Comparison of ENCODE assay signal across 8 cellular contexts in the genomic region with DNA sequence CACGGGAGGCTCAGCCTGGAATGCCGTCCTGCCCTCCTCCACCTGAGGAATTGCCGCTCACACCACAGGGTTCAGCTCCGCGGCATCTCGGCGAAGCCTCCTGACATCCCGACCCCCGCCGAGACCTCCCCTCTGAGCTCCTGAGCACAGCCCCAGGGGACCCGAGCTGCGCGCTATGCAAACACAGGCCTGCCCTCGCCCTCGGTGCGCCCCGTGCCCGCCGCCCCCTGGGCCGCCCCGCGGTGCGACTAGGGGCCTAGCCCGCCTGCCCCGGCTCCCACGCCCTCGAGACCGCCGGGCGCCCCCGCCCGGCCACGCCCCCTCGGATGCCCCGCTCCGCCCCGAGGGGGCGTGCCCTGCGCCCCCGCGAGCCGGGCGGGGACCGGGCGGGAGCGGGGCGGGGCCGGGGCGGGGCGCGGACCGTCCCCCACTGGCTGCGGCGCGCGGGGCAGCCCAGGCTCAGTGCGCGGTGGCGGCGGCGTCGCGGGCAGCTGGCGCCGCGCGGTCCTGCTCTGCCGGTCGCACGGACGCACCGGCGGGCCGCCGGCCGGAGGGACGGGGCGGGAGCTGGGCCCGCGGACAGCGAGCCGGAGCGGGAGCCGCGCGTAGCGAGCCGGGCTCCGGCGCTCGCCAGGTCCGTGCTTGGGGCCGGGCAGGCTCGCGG. TPM values are rescaled to one million over a fixed set of nuclear protein-coding genes. Genes with fewer than 3 reads are reported as not detected.
A peak's percentile ranks its signal among the peaks of the same experiment; 100 is the strongest.
DNase-seq lines count a peak whose midpoint lies in the region; ATAC-seq lines count a peak whose summit lies in the region.

A gene (plus strand): TSS at position 462 of the 664 bp plus-strand sequence. CDS start 642 bp downstream, outside the sequence.

- peak within 1 kb of the TSS; percentile 4 for H4K12ac ChIP-seq in trophoblast cell (ENCODE audit: low read depth, low read length)

- DNase-seq in NCI-H226 (peak; percentile 32), Right ventricle myocardium superior (peak; percentile 56), trophoblast cell (peak in 1 of 2 donors; percentile 30)
- peak; percentile 28 for DNase-seq in activated T-helper 1 cell treated with anti-CD3 and anti-CD28 coated beads, Interleukin-12 subunit alpha, Interleukin-12 subunit beta, Interleukin-2, Interleukin-4 antibody, amounts not matched to agents 30 ng/mL and 10 ng/mL and 1 ng/mL, durations not matched to agents 14 hours and 24 hours and 36 hours (ENCODE audit: low spot score)
- DNase-seq in effector CD4-positive, alpha-beta T cell, result no peak

- H3K27me3 Mint-ChIP-seq in activated T-helper 1 cell treated with anti-CD3 and anti-CD28 coated beads, Interleukin-12 subunit alpha, Interleukin-12 subunit beta, Interleukin-2, Interleukin-4 antibody, amounts not matched to agents 30 ng/mL and 10 ng/mL and 1 ng/mL, durations not matched to agents 14 hours and 24 hours and 36 hours (ENCODE audit: insufficient read depth), result peaks cover 31% of the 10 kb centered on the region

- WGBS in trophoblast cell (ENCODE audit: extremely low coverage, insufficient coverage, insufficient read length), result no CpG with 5 or more reads among the region's 95 CpGs

- no peaks in the 10 kb centered on the region for H3K4me1 Mint-ChIP-seq in activated T-helper 1 cell treated with anti-CD3 and anti-CD28 coated beads, Interleukin-12 subunit alpha, Interleukin-12 subunit beta, Interleukin-2, Interleukin-4 antibody, amounts not matched to agents 30 ng/mL and 10 ng/mL and 1 ng/mL, durations not matched to agents 14 hours and 24 hours and 36 hours (ENCODE audit: low read depth)

- H3K9me3 Mint-ChIP-seq in activated T-helper 1 cell treated with anti-CD3 and anti-CD28 coated beads, Interleukin-12 subunit alpha, Interleukin-12 subunit beta, Interleukin-2, Interleukin-4 antibody, amounts not matched to agents 30 ng/mL and 10 ng/mL and 1 ng/mL, durations not matched to agents 14 hours and 24 hours and 36 hours, result no peaks in the 10 kb centered on the region

- H3K4me3 Mint-ChIP-seq in activated T-helper 1 cell treated with anti-CD3 and anti-CD28 coated beads, Interleukin-12 subunit alpha, Interleukin-12 subunit beta, Interleukin-2, Interleukin-4 antibody, amounts not matched to agents 30 ng/mL and 10 ng/mL and 1 ng/mL, durations not matched to agents 14 hours and 24 hours and 36 hours, result peak within 1 kb of the TSS; percentile 37

- no peak within 1 kb of the TSS for H3K27ac Mint-ChIP-seq in activated T-helper 1 cell treated with anti-CD3 and anti-CD28 coated beads, Interleukin-12 subunit alpha, Interleukin-12 subunit beta, Interleukin-2, Interleukin-4 antibody, amounts not matched to agents 30 ng/mL and 10 ng/mL and 1 ng/mL, durations not matched to agents 14 hours and 24 hours and 36 hours

- peaks cover 8% of the 10 kb centered on the region for H3K79me1 ChIP-seq in trophoblast cell (ENCODE audit: low read length)

- no peak within 1 kb of the TSS for H3K4ac ChIP-seq in trophoblast cell (ENCODE audit: low read depth, low read length)

- peaks cover 0 to 68% (median 34%) of the 10 kb centered on the region in 11 experiments; a peak in 18 of 22 replicates for H4K20me1 ChIP-seq in BLaER1 treated with 17β-estradiol and CSF1 and Interleukin-3, amounts not matched to agents 10 nM and 100 nM

- H3K18ac ChIP-seq in trophoblast cell (ENCODE audit: low read length), result peak within 1 kb of the TSS; percentile 50

- peaks cover 68 to 82% (median 74%) of the 10 kb centered on the region in 11 experiments for H3K27me3 ChIP-seq in BLaER1 treated with 17β-estradiol and CSF1 and Interleukin-3, amounts not matched to agents 10 nM and 100 nM
- H3K27me3 ChIP-seq in trophoblast cell (ENCODE audit: insufficient read depth, low read length), result peaks cover 24% of the 10 kb centered on the region

- H3K14ac ChIP-seq in trophoblast cell (ENCODE audit: low read length), result peak within 1 kb of the TSS; percentile 61

- H2BK12ac ChIP-seq in trophoblast cell (ENCODE audit: low read length), result peak within 1 kb of the TSS; percentile 27

- intact Hi-C loops in activated T-helper 1 cell treated with anti-CD3 and anti-CD28 coated beads, Interleukin-12 subunit alpha, Interleukin-12 subunit beta, Interleukin-2, Interleukin-4 antibody, amounts not matched to agents 30 ng/mL and 10 ng/mL and 1 ng/mL, durations not matched to agents 14 hours and 24 hours and 36 hours (cut with micrococcal nuclease), result loop anchor here (2.0 kb wide), 2 partner anchors 212 to 450 kb away; a partner anchor contains a TSS
- intact Hi-C loops in Right ventricle myocardium superior (cut with DNase I), result no loop called here

- H3K23ac ChIP-seq in trophoblast cell (ENCODE audit: low read length), result no peak within 1 kb of the TSS

- H3K36me3 ChIP-seq in BLaER1 treated with 17β-estradiol and CSF1 and Interleukin-3, amounts not matched to agents 10 nM and 100 nM, result no peaks in the 10 kb centered on the region
- no peaks in the 10 kb centered on the region for H3K36me3 ChIP-seq in trophoblast cell (ENCODE audit: control insufficient read depth in 1 of 2, insufficient read depth in 2 of 2, low read length in 2 of 2)

- H2AK5ac ChIP-seq in trophoblast cell (ENCODE audit: low read length), result no peak within 1 kb of the TSS

- H2AFZ ChIP-seq in trophoblast cell (ENCODE audit: insufficient read depth, low read length, poor library complexity), result peak within 1 kb of the TSS; percentile 61

- H2BK5ac ChIP-seq in trophoblast cell (ENCODE audit: low read depth, low read length, poor library complexity), result no peak within 1 kb of the TSS

- ATAC-seq in GM19467 (IDR thresholded peaks at IDR 0.05; ENCODE audit: unreplicated experiment), result peak; percentile 46
- ATAC-seq in Right ventricle myocardium superior (ENCODE audit: poor library complexity), result peak; percentile 78
- ATAC-seq in HG03139 (IDR thresholded peaks at IDR 0.05; ENCODE audit: unreplicated experiment), result no peak

- peak within 1 kb of the TSS; percentile 96 to 100 (median 100) for H3K4me2 ChIP-seq in BLaER1 treated with 17β-estradiol and CSF1 and Interleukin-3, amounts not matched to agents 10 nM and 100 nM
- peak within 1 kb of the TSS; percentile 88 for H3K4me2 ChIP-seq in trophoblast cell (ENCODE audit: low read length)

- peak within 1 kb of the TSS; percentile 59 to 75 (median 66) for H3K4me3 ChIP-seq in BLaER1 treated with 17β-estradiol and CSF1 and Interleukin-3, amounts not matched to agents 10 nM and 100 nM
- peak within 1 kb of the TSS; percentile 83 for H3K4me3 ChIP-seq in trophoblast cell (ENCODE audit: low read depth, low read length)

- peak within 1 kb of the TSS; percentile 12 for H2BK120ac ChIP-seq in trophoblast cell (ENCODE audit: insufficient read depth, low read length, poor library complexity)

- H3K9me3 ChIP-seq in BLaER1 treated with 17β-estradiol and CSF1 and Interleukin-3, amounts not matched to agents 10 nM and 100 nM (replicated peaks in 1 of 11), result no peaks in the 10 kb centered on the region
- H3K9me3 ChIP-seq in trophoblast cell (ENCODE audit: insufficient read depth, low read depth, low read length), result no peaks in the 10 kb centered on the region

- no peak within 1 kb of the TSS for H3K27ac ChIP-seq in BLaER1 treated with 17β-estradiol and CSF1 and Interleukin-3, amounts not matched to agents 10 nM and 100 nM
- H3K27ac ChIP-seq in trophoblast cell (ENCODE audit: low read depth, low read length), result peak within 1 kb of the TSS; percentile 36

- H4K91ac ChIP-seq in trophoblast cell (ENCODE audit: low read depth, low read length), result peak within 1 kb of the TSS; percentile 60

- H3K36me3 Mint-ChIP-seq in activated T-helper 1 cell treated with anti-CD3 and anti-CD28 coated beads, Interleukin-12 subunit alpha, Interleukin-12 subunit beta, Interleukin-2, Interleukin-4 antibody, amounts not matched to agents 30 ng/mL and 10 ng/mL and 1 ng/mL, durations not matched to agents 14 hours and 24 hours and 36 hours (ENCODE audit: low read depth), result no peaks in the 10 kb centered on the region

- peaks cover 2% of the 10 kb centered on the region for H3K79me2 ChIP-seq in trophoblast cell (ENCODE audit: control insufficient read depth, insufficient read depth, low read length, poor library complexity)

- H3K9ac ChIP-seq in BLaER1 treated with 17β-estradiol and CSF1 and Interleukin-3, amounts not matched to agents 10 nM and 100 nM, result peak within 1 kb of the TSS; percentile 45 to 77 (median 71); a peak in 21 of 22 replicates
- peak within 1 kb of the TSS; percentile 28 for H3K9ac ChIP-seq in trophoblast cell (ENCODE audit: low read length)

- H4K8ac ChIP-seq in trophoblast cell (ENCODE audit: low read depth, low read length), result peak within 1 kb of the TSS; percentile 54

- H3K4me1 ChIP-seq in BLaER1 treated with 17β-estradiol and CSF1 and Interleukin-3, amounts not matched to agents 10 nM and 100 nM, result peaks cover 14 to 26% (median 19%) of the 10 kb centered on the region in 10 experiments
- peaks cover 10 to 20% of the 10 kb centered on the region in 2 experiments for H3K4me1 ChIP-seq in trophoblast cell (ENCODE audit: control insufficient read depth in 1 of 2, insufficient read depth in 2 of 2, low read length in 2 of 2)

RNA-seq across cellular contexts. Expression of the gene that starts here (rescaled TPM):
- 0.29 and 0.39 TPM in 2 replicates for total RNA-seq in activated T-helper 1 cell treated with anti-CD3 and anti-CD28 coated beads, Interleukin-12 subunit alpha, Interleukin-12 subunit beta, Interleukin-2, Interleukin-4 antibody, amounts not matched to agents 30 ng/mL and 10 ng/mL and 1 ng/mL, durations not matched to agents 14 hours and 24 hours and 36 hours
- 2.9 TPM for total RNA-seq in Right ventricle myocardium superior
- 9.7 and 9.8 TPM in 2 replicates for polyA plus RNA-seq in trophoblast cell (2013)

Comparison
In these comparisons a context has a peak if more than half of its experiments do, and no peak if none do; other contexts are left out.
1. Peak in DNase-seq in activated T-helper 1 cell treated with anti-CD3 and anti-CD28 coated beads, Interleukin-12 subunit alpha, Interleukin-12 subunit beta, Interleukin-2, Interleukin-4 antibody, amounts not matched to agents 30 ng/mL and 10 ng/mL and 1 ng/mL, durations not matched to agents 14 hours and 24 hours and 36 hours; RNA of the gene not detected or under 1 TPM.